ENCODE assay signal across 8 cellular contexts in genomic region chr15:30625436-30626193, GRCh38.
DNase-seq lines count a peak whose midpoint lies in the region; ATAC-seq and TF ChIP-seq lines count a peak whose summit lies in the region.
"Not testable (repeated sequence)": the region's sequence is repeated elsewhere in the genome, so short reads cannot be mapped to it uniquely, and the experiment has no call there.

ARHGAP11B (plus strand) TSS chr15:30626128.

- DNase-seq in A673 (ENCODE audit: low spot score) (peak; percentile 97), OCI-LY7 (ENCODE audit: low spot score) (peak; percentile 97), activated T-helper 1 cell treated with Interleukin-2 at 50 U/mL for 16 hours (ENCODE audit: low read depth) (peak; percentile 87), epithelial cell of proximal tubule (ENCODE audit: low read depth) (peak; percentile 98), lung microvascular endothelial cell (ENCODE audit: low read depth in 2 of 2) (peak; percentile 97 to 98)
- DNase-seq in stimulated activated CD4-positive, alpha-beta T cell treated with anti-CD3 and anti-CD28 coated beads, Interleukin-1b, Interleukin-23, amount 100 ng/mL, for 4 hours (ENCODE audit: low read depth in 2 of 2), result peak; percentile 86 to 87

- not testable (repeated sequence) for H3K36me3 ChIP-seq in A673 (ENCODE audit: insufficient read depth, low read length, poor library complexity, severe bottlenecking)
- peaks cover 25% of the 10 kb centered on the region for H3K36me3 ChIP-seq in OCI-LY7 (ENCODE audit: insufficient read depth, low read length)

- H2AFZ ChIP-seq in OCI-LY7 (ENCODE audit: low read length), result peak within 1 kb of the TSS; percentile 70; the same call in 1 of the 2 replicates

- peak within 1 kb of the TSS; percentile 98 for H3K27ac ChIP-seq in A673 (ENCODE audit: low read depth, low read length, poor library complexity, severe bottlenecking)
- H3K27ac ChIP-seq in OCI-LY7 (ENCODE audit: low read depth, low read length, poor library complexity, severe bottlenecking), result peak within 1 kb of the TSS; percentile 91

- intact Hi-C loops in A673 (cut with micrococcal nuclease; ENCODE audit: unreplicated experiment); OCI-LY7 (cut with micrococcal nuclease; ENCODE audit: unreplicated experiment): not testable (repeated sequence)

- not testable (repeated sequence) for H3K9me3 ChIP-seq in A673 (ENCODE audit: low read depth, low read length, poor library complexity, severe bottlenecking); OCI-LY7 (ENCODE audit: low read length)

- not testable (repeated sequence) for H3K9me2 ChIP-seq in OCI-LY7 (ENCODE audit: insufficient read depth, low read length)

- BruUV-seq in A673 (replicated peaks; lab: Mats Ljungman, UMichigan); OCI-LY7 (replicated peaks; lab: Mats Ljungman, UMichigan): not testable (repeated sequence)

- peaks cover 12% of the 10 kb centered on the region; the same call in 1 of the 2 replicates for H4K20me1 ChIP-seq in OCI-LY7 (ENCODE audit: insufficient read depth, low read length)

- CTCF ChIA-PET in A673 (lab: Charles Lee); OCI-LY7 (lab: Charles Lee; ENCODE audit: unreplicated experiment): not testable (repeated sequence)

- not testable (repeated sequence) for H3K4me1 ChIP-seq in A673 (ENCODE audit: insufficient read depth, low read length, poor library complexity, severe bottlenecking)
- H3K4me1 ChIP-seq in OCI-LY7 (ENCODE audit: insufficient read depth, low read length, poor library complexity, severe bottlenecking), result peaks cover 16% of the 10 kb centered on the region

- H3K4me3 ChIP-seq in A673 (ENCODE audit: low read depth, low read length, poor library complexity, severe bottlenecking) (peak within 1 kb of the TSS; percentile 68), OCI-LY7 (ENCODE audit: low read depth, low read length, poor library complexity, severe bottlenecking) (peak within 1 kb of the TSS; percentile 81), epithelial cell of proximal tubule (ENCODE audit: low read depth, low read length) (peak within 1 kb of the TSS; percentile 74)

- ATAC-seq in GM18867 (IDR thresholded peaks at IDR 0.05; ENCODE audit: unreplicated experiment) (peak; percentile 89), HG02938 (IDR thresholded peaks at IDR 0.05; ENCODE audit: unreplicated experiment) (peak; percentile 94)

- not testable (repeated sequence) for TF ChIP-seq CTCF in A673 (conservative IDR thresholded peaks at IDR 0.05; ENCODE audit: low read depth, low read length); OCI-LY7 (conservative IDR thresholded peaks at IDR 0.05; ENCODE audit: low read length); epithelial cell of proximal tubule (conservative IDR thresholded peaks at IDR 0.05; ENCODE audit: low read depth, low read length)

- not testable (repeated sequence) for H3K27me3 ChIP-seq in A673 (replicated peaks; ENCODE audit: insufficient read depth, low read depth, low read length, poor library complexity)

- H3K79me2 ChIP-seq in OCI-LY7 (ENCODE audit: insufficient read depth, low read depth, low read length), result peaks cover 60% of the 10 kb centered on the region

- POLR2A ChIA-PET in A673 (lab: Charles Lee; ENCODE audit: low non-redundant PET); OCI-LY7 (lab: Charles Lee): not testable (repeated sequence)

- peak within 1 kb of the TSS; percentile 76 for H3K4me2 ChIP-seq in OCI-LY7 (ENCODE audit: low read length)

Comparison
In these comparisons a context has a peak if more than half of its experiments do, and no peak if none do; other contexts are left out.
1. Peak in every context shown above with its lines: DNase-seq, ATAC-seq, H3K4me3 ChIP-seq and H3K27ac ChIP-seq.